Comparison of ENCODE assay signal across 8 cellular contexts in genomic region chr1:62688687-62689085, GRCh38. TPM values are rescaled to one million over a fixed set of nuclear protein-coding genes. Genes with fewer than 3 reads are reported as not detected.
DNase-seq lines count a peak whose midpoint lies in the region; ATAC-seq, FAIRE-seq and TF ChIP-seq lines count a peak whose summit lies in the region.

No MANE protein-coding gene starts in this region.

- no peak for TF ChIP-seq RAD21 in A549 (conservative IDR thresholded peaks at IDR 0.05 in 1 of 2, IDR thresholded peaks at IDR 0.05 in 1 of 2)

- H3K9me3 ChIP-seq in A549, result no peaks in the 10 kb centered on the region

- CTCF ChIA-PET in A549 (lab: Yijun Ruan, JAX), result interaction anchor here (0.6 kb wide), 1 partner anchor 58 kb away, joined by 3 read pairs; no protein-coding TSS in a partner anchor

- no peak for TF ChIP-seq POLR2A in A549 (IDR thresholded peaks at IDR 0.05; ENCODE audit: low read length)

- no peak for TF ChIP-seq EP300 in A549 (IDR thresholded peaks at IDR 0.05)

- H3K36me3 ChIP-seq in bronchial epithelial cell (ENCODE audit: control insufficient read depth, insufficient read depth, low read length), result no peaks in the 10 kb centered on the region

- no peaks in the 10 kb centered on the region for H3K27me3 ChIP-seq in bronchial epithelial cell (ENCODE audit: control insufficient read depth, insufficient read depth, low read length)

- peak overlapping the region; percentile 96 to 99 for H3K27ac ChIP-seq in A549

- peaks cover 26% of the 10 kb centered on the region for H3K4me1 ChIP-seq in A549

- peak overlapping the region; percentile 76 for H3K4me2 ChIP-seq in A549

- WGBS in A549 (ENCODE audit: missing lambda C conversion rate), result under 1% methylated on average over 10 of the region's 10 CpGs

- POLR2A ChIA-PET in A549 (lab: Yijun Ruan, JAX), result interaction anchor here (0.8 kb wide), 1 partner anchor 40 kb away, joined by 3 read pairs; no protein-coding TSS in a partner anchor

- no peak for TF ChIP-seq CTCF in A549 (IDR thresholded peaks at IDR 0.05)
- TF ChIP-seq CTCF in LNCaP clone FGC (IDR thresholded peaks at IDR 0.05; ENCODE audit: control insufficient read depth, extremely low read depth, insufficient read depth), result no peak
- no peak for TF ChIP-seq CTCF in bronchial epithelial cell (IDR thresholded peaks at IDR 0.05; ENCODE audit: insufficient read depth, low read length, severe bottlenecking)
- no peak for TF ChIP-seq CTCF in GM20000 (IDR thresholded peaks at IDR 0.05; ENCODE audit: extremely low read depth, missing control alignments)

- ATAC-seq in A549, result no peak
- ATAC-seq in GM19324 (IDR thresholded peaks at IDR 0.05; ENCODE audit: low FRiP score, unreplicated experiment), result peak; percentile 3
- ATAC-seq in HG03108 (IDR thresholded peaks at IDR 0.05; ENCODE audit: unreplicated experiment), result no peak

- DNase-seq in A549 (ENCODE audit: low read depth in 1 of 2, low spot score in 1 of 2) (no peak), LNCaP clone FGC (ENCODE audit: low read depth) (no peak), bronchial epithelial cell (ENCODE audit: low read depth) (peak; percentile 43), midbrain (lab: John Stamatoyannopoulos, UW) (peak; percentile 57), ureter (ENCODE audit: low spot score) (no peak), GM20000 (ENCODE audit: low spot score) (no peak)

- no peak for FAIRE-seq in A549 (lab: Jason Lieb, UNC)
- no peak for FAIRE-seq in bronchial epithelial cell (lab: Jason Lieb, UNC)

- H3K4me3 ChIP-seq in A549 (peak overlapping the region; percentile 98), LNCaP clone FGC (ENCODE audit: low read depth, low read length) (peak overlapping the region; percentile 80), bronchial epithelial cell (ENCODE audit: low read depth, low read length) (peak overlapping the region; percentile 71)

TF ChIP-seq in A549, 52 proteins besides CTCF, POLR2A, EP300 and RAD21:
- TF ChIP-seq KDM1A (IDR thresholded peaks at IDR 0.05; ENCODE audit: low read depth) (no peak), PBX3 (IDR thresholded peaks at IDR 0.05) (no peak), KDM5A (IDR thresholded peaks at IDR 0.05) (no peak), TP53 (CRISPR knock-in tag; IDR thresholded peaks at IDR 0.05) (no peak)

RNA-seq across cellular contexts. Expression of gene DOCK7, which starts 0.5 kb away (rescaled TPM):
- 33.3 and 39.1 TPM in 2 replicates for polyA plus RNA-seq in A549 (2011; rRNA removed)
- polyA plus RNA-seq in A549 (2012; cell fraction: cytosol; rRNA removed), result 9.4 and 11.4 TPM in 2 replicates
- 6.6 and 8.3 TPM in 2 replicates for polyA plus RNA-seq in A549 (2012; cell fraction: nucleus; rRNA removed)
- 19.9 to 31.1 TPM (median 25.5 TPM) in 3 replicates for polyA plus RNA-seq in A549 (2017; fragmentation: RNase III; extraction: RNeasy Plus Mini Kit Qiagen cat#74134 plus additional on column Dnase treatment)
- 38.1 and 55.7 TPM in 2 replicates for polyA minus RNA-seq in A549 (2011; rRNA and poly(A)+ RNA removed)
- 20.8 and 37.5 TPM in 2 replicates for total RNA-seq in bronchial epithelial cell
- total RNA-seq in ureter, result 61.4 TPM

Comparison
In these comparisons a context has a peak if more than half of its experiments do, and no peak if none do; other contexts are left out.
1. DNase-seq: peak in bronchial epithelial cell (single experiment) and midbrain (single experiment); none in A549 (0 of 2), LNCaP clone FGC (single experiment), ureter (single experiment) and GM20000 (single experiment).
2. Peak in every context shown above with its lines, with median percentiles within 50 percentile points of each other: H3K4me3 ChIP-seq.